28 cellular contexts compared by ENCODE assay signal in the genomic region with DNA sequence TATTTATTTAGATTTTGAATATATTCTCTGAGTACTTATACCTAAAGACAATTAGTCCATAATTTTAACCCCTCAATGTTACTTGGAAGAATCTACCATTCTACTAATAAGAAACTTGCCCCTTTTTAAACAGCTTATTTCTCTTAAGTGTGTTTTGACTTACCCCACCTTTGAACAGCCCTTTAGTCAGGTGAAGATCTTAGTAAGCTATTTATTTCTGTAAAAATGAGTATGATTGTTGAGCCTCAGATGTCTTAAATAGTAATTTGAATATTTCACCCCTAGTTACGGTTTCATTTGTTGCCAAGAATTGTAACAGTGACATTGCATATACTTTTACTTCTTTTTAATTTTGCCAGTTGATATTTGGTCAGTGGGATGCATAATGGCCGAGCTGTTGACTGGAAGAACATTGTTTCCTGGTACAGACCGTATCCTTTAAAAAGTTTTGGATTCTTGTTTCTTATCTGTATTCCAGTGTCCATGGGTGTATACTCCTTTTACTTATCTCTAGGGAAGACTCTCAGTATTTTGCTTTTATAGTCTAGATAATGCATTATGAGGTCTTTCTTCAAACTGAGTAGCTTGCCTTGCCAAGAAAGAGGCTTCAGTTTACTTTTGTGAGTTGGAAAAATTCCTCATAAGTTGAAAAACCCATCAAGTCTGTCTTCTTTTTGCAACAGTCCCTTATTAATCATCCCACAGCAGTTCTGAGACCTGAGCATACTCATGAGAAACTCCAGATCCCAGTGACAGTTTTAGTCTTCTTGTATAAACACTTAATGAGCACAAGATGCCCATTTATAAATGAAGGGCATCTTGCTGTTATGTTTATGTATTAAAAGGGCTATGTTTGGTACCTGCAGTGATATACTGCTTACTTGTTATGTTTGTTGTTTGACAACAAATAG. TPM values are rescaled to one million over a fixed set of nuclear protein-coding genes. Genes with fewer than 3 reads are reported as not detected.
DNase-seq lines count a peak whose midpoint lies in the region; ATAC-seq and TF ChIP-seq lines count a peak whose summit lies in the region.
"Had no signal": no experiment of that assay in that cellular context is flagged by ENCODE, and none has a peak within 500 bp of the region (broad histone marks: within the 10 kb centered on the region; RNA-seq: fewer than 3 reads in every experiment).

No MANE protein-coding gene starts in this region.

- intact Hi-C loops in IMR-90 (cut with micrococcal nuclease) = no loop called here

- H2BK15ac ChIP-seq in IMR-90 (ENCODE audit: low read depth, low read length) = no peak overlapping the region

- peaks cover 24 to 46% (median 45%) of the 10 kb centered on the region in 3 donors for H3K4me1 Mint-ChIP-seq in CD8-positive, alpha-beta memory T cell

- H3K56ac ChIP-seq in IMR-90 (ENCODE audit: extremely low read depth, insufficient read depth, low read length) = no peak overlapping the region

- no peaks in the 10 kb centered on the region for H3K9me3 Mint-ChIP-seq in CD8-positive, alpha-beta memory T cell

- no peaks in the 10 kb centered on the region; the same call in 1 of the 2 replicates for H3K9me1 ChIP-seq in IMR-90 (ENCODE audit: insufficient read depth, low read length)

- no peak overlapping the region for H3K23ac ChIP-seq in IMR-90 (ENCODE audit: low read depth, low read length)

- H3K4me3 Mint-ChIP-seq in CD8-positive, alpha-beta memory T cell = no peak overlapping the region
- H3K4me3 Mint-ChIP-seq: CD4-positive, CD25-positive, alpha-beta regulatory T cell; T-helper 1 cell treated with Interleukin-12 subunit alpha and Interleukin-12 subunit beta and Interleukin-4 antibody, amounts not matched to agents 30 μg/mL and 1 μg/mL, for 36 hours had no signal

- no peak overlapping the region for H3K14ac ChIP-seq in IMR-90 (replicated peaks; ENCODE audit: low read depth, low read length)

- no TSS peak for BruUV-seq in IMR-90 (replicated peaks; lab: Mats Ljungman, UMichigan)

- no peaks in the 10 kb centered on the region for H3K9me3 ChIP-seq in CD8-positive, alpha-beta memory T cell (ENCODE audit: low read length)
- H3K9me3 ChIP-seq in IMR-90 (ENCODE audit: control insufficient read depth, insufficient read depth, low read length) = no peaks in the 10 kb centered on the region
- H3K9me3 ChIP-seq: SJSA1, upper lobe of left lung had no signal

- H2AFZ ChIP-seq in IMR-90 (replicated peaks; ENCODE audit: low read length, poor library complexity) = no peak overlapping the region

- POLR2A ChIA-PET in CD8-positive, alpha-beta memory T cell (lab: Charles Lee) = no interaction called here
- POLR2A ChIA-PET in IMR-90 (lab: Charles Lee; ENCODE audit: unreplicated experiment) = no interaction called here

- no peak for TF ChIP-seq CTCF in IMR-90 (conservative IDR thresholded peaks at IDR 0.05; ENCODE audit: low read depth, low read length)
- TF ChIP-seq CTCF in fibroblast of villous mesenchyme (IDR thresholded peaks at IDR 0.05; ENCODE audit: insufficient read depth, low read depth, low read length) = no peak

- no peaks in the 10 kb centered on the region for H3K27me3 Mint-ChIP-seq in CD8-positive, alpha-beta memory T cell
- H3K27me3 Mint-ChIP-seq: CD4-positive, CD25-positive, alpha-beta regulatory T cell had no signal

- no peak overlapping the region for H2BK20ac ChIP-seq in IMR-90 (ENCODE audit: low read depth, low read length)

- H3K27ac ChIP-seq in CD8-positive, alpha-beta memory T cell (ENCODE audit: low read depth, low read length) = no peak overlapping the region
- H3K27ac ChIP-seq in IMR-90 (ENCODE audit: insufficient read depth, low read length) = no peak overlapping the region
- peak overlapping the region; percentile 22 for H3K27ac ChIP-seq in rectal smooth muscle tissue (ENCODE audit: low read depth, low read length)
- H3K27ac ChIP-seq: brain microvascular endothelial cell, KMS-11, SJSA1, upper lobe of left lung had no signal

- H3K18ac ChIP-seq in IMR-90 (ENCODE audit: low read depth, low read length) = no peak overlapping the region

- ATAC-seq in IMR-90 (ENCODE audit: low read depth) (peak; percentile 29; the same call in 1 of the 2 replicates), GM19023 (IDR thresholded peaks at IDR 0.05; ENCODE audit: unreplicated experiment) (no peak)

- peaks cover 39% of the 10 kb centered on the region for H3K36me3 ChIP-seq in CD8-positive, alpha-beta memory T cell (ENCODE audit: insufficient read depth, low read length)
- H3K36me3 ChIP-seq in IMR-90 (ENCODE audit: control insufficient read depth, insufficient read depth, low read length) = peaks cover 19% of the 10 kb centered on the region
- H3K36me3 ChIP-seq in rectal smooth muscle tissue (ENCODE audit: control insufficient read depth, insufficient read depth, low read length) = peaks cover 5% of the 10 kb centered on the region

- no peak overlapping the region for H3K4ac ChIP-seq in IMR-90 (ENCODE audit: low read depth, low read length)

- H3K9ac ChIP-seq in IMR-90 (ENCODE audit: low read depth, low read length) (no peak overlapping the region), rectal smooth muscle tissue (ENCODE audit: low read length) (no peak overlapping the region)
- H3K9ac ChIP-seq: KMS-11 had no signal

- peaks cover 15 to 33% of the 10 kb centered on the region in 2 experiments for H3K79me1 ChIP-seq in IMR-90 (ENCODE audit: low read depth in 1 of 2, low read length in 2 of 2)

- no peak overlapping the region for H2BK120ac ChIP-seq in IMR-90 (ENCODE audit: low read depth, low read length)

- H2AK5ac ChIP-seq in IMR-90 (ENCODE audit: low read depth, low read length) = no peak overlapping the region

- peaks cover 9% of the 10 kb centered on the region for H4K20me1 ChIP-seq in IMR-90 (ENCODE audit: insufficient read depth, low read length)

- no peak for TF ChIP-seq RAD21 in IMR-90 (IDR thresholded peaks at IDR 0.05; ENCODE audit: low read length)

- peaks cover 7 to 73% (median 24%) of the 10 kb centered on the region in 3 donors for H3K36me3 Mint-ChIP-seq in CD8-positive, alpha-beta memory T cell

- no peak overlapping the region for H3K4me3 ChIP-seq in CD8-positive, alpha-beta memory T cell (ENCODE audit: low read length)
- H3K4me3 ChIP-seq in IMR-90 (ENCODE audit: insufficient read depth, low read depth, low read length) (no peak overlapping the region), fibroblast of villous mesenchyme (ENCODE audit: low read depth, low read length) (no peak overlapping the region), rectal smooth muscle tissue (ENCODE audit: low read length) (no peak overlapping the region)
- H3K4me3 ChIP-seq: GM12878, SJSA1, upper lobe of left lung had no signal

- in situ Hi-C loops in IMR-90 (cut with MboI; ENCODE audit: low sequenced_read_pairs) = no loop called here

- H3K27ac Mint-ChIP-seq in CD8-positive, alpha-beta memory T cell = peak overlapping the region in 5 of 8 donors; percentile 10 to 73 (median 37)
- H3K27ac Mint-ChIP-seq: T-helper 1 cell treated with Interleukin-12 subunit alpha and Interleukin-12 subunit beta and Interleukin-4 antibody, amounts not matched to agents 30 μg/mL and 1 μg/mL, for 36 hours had no signal

- H3K4me1 ChIP-seq in CD8-positive, alpha-beta memory T cell (ENCODE audit: insufficient read depth, low read length) = no peaks in the 10 kb centered on the region
- H3K4me1 ChIP-seq in IMR-90 (ENCODE audit: control insufficient read depth, insufficient read depth, low read length) (no peaks in the 10 kb centered on the region; the same call in 1 of the 2 replicates), rectal smooth muscle tissue (ENCODE audit: control insufficient read depth, insufficient read depth, low read length) (peaks cover 10% of the 10 kb centered on the region)
- H3K4me1 ChIP-seq: SJSA1 had no signal

- H2AK9ac ChIP-seq in IMR-90 (replicated peaks; ENCODE audit: low read depth, low read length, poor library complexity) = no peak overlapping the region

- H3K4me2 ChIP-seq in IMR-90 (ENCODE audit: low read depth, low read length) = no peak overlapping the region
- H3K4me2 ChIP-seq: KMS-11 had no signal

- H4K8ac ChIP-seq in IMR-90 (ENCODE audit: low read depth in 2 of 2, low read length in 2 of 2) = no peak overlapping the region

- DNase-seq in CD8-positive, alpha-beta memory T cell = no peak
- peak; percentile 22 for DNase-seq in IMR-90
- DNase-seq in fibroblast of villous mesenchyme (ENCODE audit: low read depth) = peak; percentile 91
- no peak for DNase-seq in AML-193 (lab: John Stamatoyannopoulos, UW)
- no peak for DNase-seq in KG1 (lab: John Stamatoyannopoulos, UW)
- DNase-seq: activated CD8-positive, alpha-beta memory T cell treated with anti-CD3 and anti-CD28 coated beads for 24 hours; activated naive CD4-positive, alpha-beta T cell treated with Interleukin-2 at 50 U/mL for 16 hours; activated T-cell treated with anti-CD3 and anti-CD28 coated beads, Interleukin-2, amount 50 U/mL, for 1 hour; amniotic stem cell; brain microvascular endothelial cell; effector CD8-positive, alpha-beta T cell; foreskin melanocyte; HCEC 1CT; NCI-H2081; NCI-H2227 treated with DMSO at 0.1 percent for 48 hours; NCI-H526 treated with DMSO at 0.1 percent for 48 hours; upper lobe of left lung had no signal

- no peak for TF ChIP-seq POLR2A in IMR-90 (IDR thresholded peaks at IDR 0.05; ENCODE audit: low read depth, low read length)

- no peak overlapping the region for H4K5ac ChIP-seq in IMR-90 (ENCODE audit: low read depth, low read length)

- no CpG with 5 or more reads among the region's 3 CpGs for WGBS in IMR-90 (ENCODE audit: extremely low coverage in 2 of 2, insufficient read length in 1 of 2), 2 experiments

- dilution Hi-C loops in IMR-90 (cut with HindIII; ENCODE audit: low sequenced_read_pairs, unreplicated experiment) = no loop called here

- no peak overlapping the region for H2BK5ac ChIP-seq in IMR-90 (ENCODE audit: low read depth, low read length, poor library complexity, severe bottlenecking)

- no peak overlapping the region for H4K91ac ChIP-seq in IMR-90 (ENCODE audit: insufficient read depth, low read depth, low read length)

- H3K27me3 ChIP-seq in CD8-positive, alpha-beta memory T cell (ENCODE audit: insufficient read depth, low read length, poor library complexity, severe bottlenecking) = no peaks in the 10 kb centered on the region
- H3K27me3 ChIP-seq in IMR-90 (ENCODE audit: control insufficient read depth, insufficient read depth, low read length) = no peaks in the 10 kb centered on the region
- no peaks in the 10 kb centered on the region for H3K27me3 ChIP-seq in rectal smooth muscle tissue (ENCODE audit: control insufficient read depth, insufficient read depth, low read length)
- H3K27me3 ChIP-seq: brain microvascular endothelial cell, SJSA1, upper lobe of left lung had no signal

- CTCF ChIA-PET in CD8-positive, alpha-beta memory T cell (lab: Charles Lee) = interaction anchor here (1.0 to 1.5 kb wide), 4 partner anchors 18 to 264 kb away, joined by 3 to 10 read pairs (median 4); partner anchors contain the start of gene MAPK14
- CTCF ChIA-PET in IMR-90 (lab: Yijun Ruan, JAX) = interaction anchor here (1.1 kb wide), 1 partner anchor 19 kb away, joined by 7 read pairs; no protein-coding TSS in a partner anchor

RNA-seq across cellular contexts. Expression of gene MAPK14, which starts 48.8 kb away (rescaled TPM):
- 10 to 100 TPM; 46.5 to 48.4 TPM for total RNA-seq in CD8-positive, alpha-beta memory T cell
- 52.5 TPM for polyA plus RNA-seq in CD8-positive, alpha-beta memory T cell
- total RNA-seq in IMR-90 (2012; rRNA removed) (69.7 and 74.4 TPM in 2 replicates), fibroblast of villous mesenchyme (51.9 and 86.8 TPM in 2 replicates)
- 22.6 and 28.4 TPM in 2 replicates for polyA plus RNA-seq in IMR-90 (2012; rRNA removed)
- 8.9 and 12.3 TPM in 2 replicates for polyA plus RNA-seq in IMR-90 (2012; cell fraction: cytosol; rRNA removed)
- polyA plus RNA-seq in IMR-90 (2012; cell fraction: nucleus; rRNA removed; ENCODE audit: low replicate concordance) = 19.6 and 68.9 TPM in 2 replicates

RNA-seq across cellular contexts. Expression of gene SLC26A8, which starts 52.0 kb away (rescaled TPM):
- total RNA-seq in CD8-positive, alpha-beta memory T cell = not detected
- not detected for polyA plus RNA-seq in CD8-positive, alpha-beta memory T cell
- total RNA-seq in IMR-90 (2012; rRNA removed) (not detected in 2 replicates), fibroblast of villous mesenchyme (not detected in 2 replicates)
- polyA plus RNA-seq in IMR-90 (2012; rRNA removed) = 0.07 TPM in 1 of 2 replicates, not detected in the other
- not detected in 2 replicates for polyA plus RNA-seq in IMR-90 (2012; cell fraction: cytosol; rRNA removed)
- polyA plus RNA-seq in IMR-90 (2012; cell fraction: nucleus; rRNA removed; ENCODE audit: low replicate concordance) = not detected in 2 replicates
- total RNA-seq: CD4-positive, CD25-positive, alpha-beta regulatory T cell; Daoy; epithelial cell of proximal tubule; HT-29; RPMI7951; SJSA1 had no signal
- polyA plus RNA-seq: CD4-positive, CD25-positive, alpha-beta regulatory T cell had no signal

RNA-seq across cellular contexts. Expression of gene MAPK13, which starts 53.9 kb away (rescaled TPM):
- 10 to 100 TPM; 75.7 to 77.3 TPM for total RNA-seq in CD8-positive, alpha-beta memory T cell
- polyA plus RNA-seq in CD8-positive, alpha-beta memory T cell = 46.4 TPM
- 1.9 and 2.0 TPM in 2 replicates for total RNA-seq in IMR-90 (2012; rRNA removed)
- polyA plus RNA-seq in IMR-90 (2012; rRNA removed) = 2.8 and 2.9 TPM in 2 replicates
- 2.3 and 2.8 TPM in 2 replicates for polyA plus RNA-seq in IMR-90 (2012; cell fraction: cytosol; rRNA removed)
- 19.2 and 25.7 TPM in 2 replicates for polyA plus RNA-seq in IMR-90 (2012; cell fraction: nucleus; rRNA removed; ENCODE audit: low replicate concordance)
- 8.1 and 10.8 TPM in 2 replicates for total RNA-seq in fibroblast of villous mesenchyme
- total RNA-seq: SJSA1 had no signal

Comparison
In these comparisons a context has a peak if more than half of its experiments do, and no peak if none do; other contexts are left out.
1. DNase-seq: peak in IMR-90 (single experiment) and fibroblast of villous mesenchyme (single experiment); none in CD8-positive, alpha-beta memory T cell (0 of 5), AML-193 (0 of 2) and KG1 (single experiment).